21 cellular contexts compared by ENCODE assay signal in genomic region chr2:70036290-70036689, GRCh38. TPM values are rescaled to one million over a fixed set of nuclear protein-coding genes. Genes with fewer than 3 reads are reported as not detected.
DNase-seq lines count a peak whose midpoint lies in the region; ATAC-seq and TF ChIP-seq lines count a peak whose summit lies in the region.
"Had no signal": no experiment of that assay in that cellular context is flagged by ENCODE, and none has a peak within 500 bp of the region (broad histone marks: within the 10 kb centered on the region; RNA-seq: fewer than 3 reads in every experiment).

No MANE protein-coding gene starts in this region.

- H3K9me3 Mint-ChIP-seq in activated naive CD8-positive, alpha-beta T cell (ENCODE audit: low read depth), result no peaks in the 10 kb centered on the region
- H3K9me3 Mint-ChIP-seq in activated naive CD8-positive, alpha-beta T cell treated with anti-CD3 and anti-CD28 coated beads, Interleukin-2, amount 50 U/mL, for 24 hours, result no peaks in the 10 kb centered on the region
- H3K9me3 Mint-ChIP-seq in natural killer cell, result no peaks in the 10 kb centered on the region
- H3K9me3 Mint-ChIP-seq: CD8-positive, alpha-beta T cell had no signal

- intact Hi-C loops in IMR-90 (cut with micrococcal nuclease) (no loop called here), natural killer cell (cut with micrococcal nuclease) (no loop called here), posterior cingulate gyrus (cut with DNase I) (no loop called here)

- H3K79me1 ChIP-seq in IMR-90 (ENCODE audit: low read depth in 1 of 2, low read length in 2 of 2), result 0 out of 4 replicates have a peak, but pooled peaks cover 0 to 3% of the 10 kb centered on the region in 2 experiments

- H3K36me3 ChIP-seq in IMR-90 (ENCODE audit: control insufficient read depth, insufficient read depth, low read length), result no peaks in the 10 kb centered on the region
- H3K36me3 ChIP-seq: MG63 had no signal

- POLR2A ChIA-PET in IMR-90 (lab: Charles Lee; ENCODE audit: unreplicated experiment), result no interaction called here

- no peak for TF ChIP-seq RAD21 in IMR-90 (IDR thresholded peaks at IDR 0.05; ENCODE audit: low read length)

- H4K91ac ChIP-seq in IMR-90 (ENCODE audit: insufficient read depth, low read depth, low read length), result no peak overlapping the region

- peak overlapping the region; percentile 72 for H2BK20ac ChIP-seq in IMR-90 (ENCODE audit: low read depth, low read length)

- CTCF ChIA-PET in IMR-90 (lab: Yijun Ruan, JAX), result no interaction called here

- peaks cover 12% of the 10 kb centered on the region for H3K4me1 ChIP-seq in IMR-90 (ENCODE audit: control insufficient read depth, insufficient read depth, low read length)

- H3K4ac ChIP-seq in IMR-90 (ENCODE audit: low read depth, low read length), result peak overlapping the region; percentile 61

- H3K4me3 Mint-ChIP-seq in activated naive CD8-positive, alpha-beta T cell, result no peak overlapping the region
- H3K4me3 Mint-ChIP-seq in activated naive CD8-positive, alpha-beta T cell treated with anti-CD3 and anti-CD28 coated beads, Interleukin-2, amount 50 U/mL, for 24 hours, result no peak overlapping the region
- peak overlapping the region; percentile 13 for H3K4me3 Mint-ChIP-seq in natural killer cell
- H3K4me3 Mint-ChIP-seq: CD8-positive, alpha-beta T cell had no signal

- no peaks in the 10 kb centered on the region for H3K27me3 Mint-ChIP-seq in activated naive CD8-positive, alpha-beta T cell
- H3K27me3 Mint-ChIP-seq in activated naive CD8-positive, alpha-beta T cell treated with anti-CD3 and anti-CD28 coated beads, Interleukin-2, amount 50 U/mL, for 24 hours, result no peaks in the 10 kb centered on the region
- H3K27me3 Mint-ChIP-seq in natural killer cell (ENCODE audit: low read depth in 2 of 2), result no peaks in the 10 kb centered on the region

- peak overlapping the region; percentile 70 for H2BK120ac ChIP-seq in IMR-90 (ENCODE audit: low read depth, low read length)

- peak overlapping the region; percentile 4 for H3K27ac Mint-ChIP-seq in activated naive CD8-positive, alpha-beta T cell
- H3K27ac Mint-ChIP-seq in activated naive CD8-positive, alpha-beta T cell treated with anti-CD3 and anti-CD28 coated beads, Interleukin-2, amount 50 U/mL, for 24 hours, result no peak overlapping the region
- H3K27ac Mint-ChIP-seq in natural killer cell, result peak overlapping the region; percentile 80 to 88

- no TSS peak for BruUV-seq in IMR-90 (replicated peaks; lab: Mats Ljungman, UMichigan)

- no peak overlapping the region for H2AFZ ChIP-seq in IMR-90 (replicated peaks; ENCODE audit: low read length, poor library complexity)

- TF ChIP-seq POLR2A in IMR-90 (IDR thresholded peaks at IDR 0.05; ENCODE audit: low read depth, low read length), result no peak

- no peaks in the 10 kb centered on the region; the same call in 1 of the 2 replicates for H4K20me1 ChIP-seq in IMR-90 (ENCODE audit: insufficient read depth, low read length)

- dilution Hi-C loops in IMR-90 (cut with HindIII; ENCODE audit: low sequenced_read_pairs, unreplicated experiment), result no loop called here

- H3K4me2 ChIP-seq in IMR-90 (ENCODE audit: low read depth, low read length), result no peak overlapping the region

- H3K27me3 ChIP-seq in IMR-90 (ENCODE audit: control insufficient read depth, insufficient read depth, low read length), result no peaks in the 10 kb centered on the region
- H3K27me3 ChIP-seq: MG63, SJCRH30 had no signal

- no peak for TF ChIP-seq CTCF in IMR-90 (conservative IDR thresholded peaks at IDR 0.05; ENCODE audit: low read depth, low read length)
- no peak for TF ChIP-seq CTCF in natural killer cell (IDR thresholded peaks at IDR 0.05)
- TF ChIP-seq CTCF in GM20000 (IDR thresholded peaks at IDR 0.05; ENCODE audit: extremely low read depth, missing control alignments), result no peak

- no peak for ATAC-seq in activated naive CD8-positive, alpha-beta T cell treated with anti-CD3 and anti-CD28 coated beads, Interleukin-2, amount 50 U/mL, for 24 hours
- ATAC-seq in IMR-90 (ENCODE audit: low read depth) (no peak), natural killer cell (no peak), GM18907 (IDR thresholded peaks at IDR 0.05; ENCODE audit: unreplicated experiment) (no peak)
- ATAC-seq: CD8-positive, alpha-beta T cell; PC-3 had no signal

- H2BK15ac ChIP-seq in IMR-90 (ENCODE audit: low read depth, low read length), result peak overlapping the region; percentile 42; the same call in 2 of the 3 replicates

- H3K36me3 Mint-ChIP-seq in activated naive CD8-positive, alpha-beta T cell, result peaks cover 9% of the 10 kb centered on the region
- peaks cover 5% of the 10 kb centered on the region for H3K36me3 Mint-ChIP-seq in activated naive CD8-positive, alpha-beta T cell treated with anti-CD3 and anti-CD28 coated beads, Interleukin-2, amount 50 U/mL, for 24 hours (ENCODE audit: low read depth)
- H3K36me3 Mint-ChIP-seq in natural killer cell, result no peaks in the 10 kb centered on the region

- peak overlapping the region; percentile 44 for H2AK5ac ChIP-seq in IMR-90 (ENCODE audit: low read depth, low read length)

- in situ Hi-C loops in IMR-90 (cut with MboI; ENCODE audit: low sequenced_read_pairs), result no loop called here

- H3K4me1 Mint-ChIP-seq in activated naive CD8-positive, alpha-beta T cell (ENCODE audit: low read depth), result peaks cover 5% of the 10 kb centered on the region
- H3K4me1 Mint-ChIP-seq in activated naive CD8-positive, alpha-beta T cell treated with anti-CD3 and anti-CD28 coated beads, Interleukin-2, amount 50 U/mL, for 24 hours, result peaks cover 2% of the 10 kb centered on the region
- peaks cover 80 to 85% of the 10 kb centered on the region in 2 donors for H3K4me1 Mint-ChIP-seq in natural killer cell

- DNase-seq in activated naive CD8-positive, alpha-beta T cell treated with anti-CD3 and anti-CD28 coated beads, Interleukin-2, amount 50 U/mL, for 24 hours, result no peak
- DNase-seq in IMR-90 (no peak), natural killer cell (no peak), GM20000 (ENCODE audit: low spot score) (no peak), posterior cingulate gyrus (no peak)
- DNase-seq: C1 segment of cervical spinal cord; Caco-2; CD8-positive, alpha-beta T cell; KG1; MG63; NCI-H1105 treated with DMSO at 0.1 percent for 48 hours; NCI-H146; NCI-H1930; NCI-H2107; NCI-H526; NCI-H82; NK-92 treated with Interleukin-12 subunit alpha and Interleukin-12 subunit beta, amount 100 ng/mL, for 24 hours; PC-3; SJCRH30 had no signal

- H3K9me1 ChIP-seq in IMR-90 (ENCODE audit: insufficient read depth, low read length), result peaks cover 19% of the 10 kb centered on the region

- H2AK9ac ChIP-seq in IMR-90 (replicated peaks; ENCODE audit: low read depth, low read length, poor library complexity), result no peak overlapping the region

- no peak overlapping the region for H3K18ac ChIP-seq in IMR-90 (ENCODE audit: low read depth, low read length)

- no CpG with 5 or more reads among the region's 2 CpGs for WGBS in IMR-90 (ENCODE audit: extremely low coverage in 2 of 2, insufficient read length in 1 of 2), 2 experiments

- H3K14ac ChIP-seq in IMR-90 (replicated peaks; ENCODE audit: low read depth, low read length), result peak overlapping the region; percentile 37

- no peak overlapping the region; the same call in 1 of the 2 replicates for H4K5ac ChIP-seq in IMR-90 (ENCODE audit: low read depth, low read length)

- no peaks in the 10 kb centered on the region for H3K9me3 ChIP-seq in IMR-90 (ENCODE audit: control insufficient read depth, insufficient read depth, low read length)
- H3K9me3 ChIP-seq: Caco-2, MG63 had no signal

- H2BK5ac ChIP-seq in IMR-90 (ENCODE audit: low read depth, low read length, poor library complexity, severe bottlenecking), result no peak overlapping the region

- no peak overlapping the region for H3K9ac ChIP-seq in IMR-90 (ENCODE audit: low read depth, low read length)

- H3K27ac ChIP-seq in IMR-90 (ENCODE audit: insufficient read depth, low read length), result no peak overlapping the region
- H3K27ac ChIP-seq: SJCRH30 had no signal

- H3K56ac ChIP-seq in IMR-90 (ENCODE audit: extremely low read depth, insufficient read depth, low read length), result peak overlapping the region; percentile 49; the same call in 1 of the 2 replicates

- peak overlapping the region; percentile 9; the same call in 1 of the 2 replicates for H3K23ac ChIP-seq in IMR-90 (ENCODE audit: low read depth, low read length)

- peak overlapping the region in 1 of 2 experiments; percentile 50; a peak in 1 of 4 replicates for H4K8ac ChIP-seq in IMR-90 (ENCODE audit: low read depth in 2 of 2, low read length in 2 of 2)

- H3K4me3 ChIP-seq in IMR-90 (ENCODE audit: insufficient read depth, low read depth, low read length), result no peak overlapping the region
- H3K4me3 ChIP-seq: MG63, SJCRH30 had no signal

TF ChIP-seq in IMR-90, 13 proteins besides CTCF, POLR2A, EP300 and RAD21:
- TF ChIP-seq MXI1 (IDR thresholded peaks at IDR 0.05; ENCODE audit: borderline replicate concordance, low read depth, low read length) (no peak), NFE2L2 (IDR thresholded peaks at IDR 0.05; ENCODE audit: low read depth, low read length) (no peak), MAFK (IDR thresholded peaks at IDR 0.05; ENCODE audit: low read depth, low read length) (peak; percentile 67), RFX5 (IDR thresholded peaks at IDR 0.05; ENCODE audit: low read depth, low read length) (no peak)

RNA-seq across cellular contexts. Expression of gene PCBP1, which starts 51.0 kb away (rescaled TPM):
- total RNA-seq in IMR-90 (2012; rRNA removed), result 33.6 and 33.7 TPM in 2 replicates
- polyA plus RNA-seq in IMR-90 (2012; rRNA removed), result 166 and 171 TPM in 2 replicates
- polyA plus RNA-seq in IMR-90 (2012; cell fraction: cytosol; rRNA removed), result 110 and 170 TPM in 2 replicates
- polyA plus RNA-seq in IMR-90 (2012; cell fraction: nucleus; rRNA removed; ENCODE audit: low replicate concordance), result 68.9 and 69.8 TPM in 2 replicates
- 100 to 1,000 TPM; 329 to 358 (median 352) TPM for total RNA-seq in natural killer cell
